In the genomic region with DNA sequence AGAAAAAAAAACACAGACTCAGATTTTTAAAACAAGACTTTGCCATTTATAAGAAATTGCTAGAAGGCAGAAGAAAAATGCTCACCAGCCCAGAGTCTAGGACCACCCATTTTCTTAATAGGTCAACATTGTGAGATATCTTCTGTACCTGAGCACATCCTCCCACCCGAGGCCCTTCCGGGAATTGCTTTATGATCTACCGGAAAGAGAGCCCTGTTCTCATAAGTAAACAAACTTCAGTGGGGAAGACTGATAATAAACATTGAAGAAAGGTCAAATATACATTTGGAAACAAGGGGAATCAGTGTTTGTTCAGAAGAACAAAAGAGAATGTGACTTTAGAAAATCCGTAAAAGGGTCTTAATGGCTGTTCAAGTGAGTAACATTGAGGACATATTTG, we compare ENCODE assay signal across 1 cellular context.
TF ChIP-seq lines count a peak whose summit lies in the region.

No MANE protein-coding gene starts in this region.

TF ChIP-seq in HepG2, 621 proteins besides CTCF, POLR2A, EP300 and RAD21 (continued from another document):
- TF ChIP-seq, protein P1, sequence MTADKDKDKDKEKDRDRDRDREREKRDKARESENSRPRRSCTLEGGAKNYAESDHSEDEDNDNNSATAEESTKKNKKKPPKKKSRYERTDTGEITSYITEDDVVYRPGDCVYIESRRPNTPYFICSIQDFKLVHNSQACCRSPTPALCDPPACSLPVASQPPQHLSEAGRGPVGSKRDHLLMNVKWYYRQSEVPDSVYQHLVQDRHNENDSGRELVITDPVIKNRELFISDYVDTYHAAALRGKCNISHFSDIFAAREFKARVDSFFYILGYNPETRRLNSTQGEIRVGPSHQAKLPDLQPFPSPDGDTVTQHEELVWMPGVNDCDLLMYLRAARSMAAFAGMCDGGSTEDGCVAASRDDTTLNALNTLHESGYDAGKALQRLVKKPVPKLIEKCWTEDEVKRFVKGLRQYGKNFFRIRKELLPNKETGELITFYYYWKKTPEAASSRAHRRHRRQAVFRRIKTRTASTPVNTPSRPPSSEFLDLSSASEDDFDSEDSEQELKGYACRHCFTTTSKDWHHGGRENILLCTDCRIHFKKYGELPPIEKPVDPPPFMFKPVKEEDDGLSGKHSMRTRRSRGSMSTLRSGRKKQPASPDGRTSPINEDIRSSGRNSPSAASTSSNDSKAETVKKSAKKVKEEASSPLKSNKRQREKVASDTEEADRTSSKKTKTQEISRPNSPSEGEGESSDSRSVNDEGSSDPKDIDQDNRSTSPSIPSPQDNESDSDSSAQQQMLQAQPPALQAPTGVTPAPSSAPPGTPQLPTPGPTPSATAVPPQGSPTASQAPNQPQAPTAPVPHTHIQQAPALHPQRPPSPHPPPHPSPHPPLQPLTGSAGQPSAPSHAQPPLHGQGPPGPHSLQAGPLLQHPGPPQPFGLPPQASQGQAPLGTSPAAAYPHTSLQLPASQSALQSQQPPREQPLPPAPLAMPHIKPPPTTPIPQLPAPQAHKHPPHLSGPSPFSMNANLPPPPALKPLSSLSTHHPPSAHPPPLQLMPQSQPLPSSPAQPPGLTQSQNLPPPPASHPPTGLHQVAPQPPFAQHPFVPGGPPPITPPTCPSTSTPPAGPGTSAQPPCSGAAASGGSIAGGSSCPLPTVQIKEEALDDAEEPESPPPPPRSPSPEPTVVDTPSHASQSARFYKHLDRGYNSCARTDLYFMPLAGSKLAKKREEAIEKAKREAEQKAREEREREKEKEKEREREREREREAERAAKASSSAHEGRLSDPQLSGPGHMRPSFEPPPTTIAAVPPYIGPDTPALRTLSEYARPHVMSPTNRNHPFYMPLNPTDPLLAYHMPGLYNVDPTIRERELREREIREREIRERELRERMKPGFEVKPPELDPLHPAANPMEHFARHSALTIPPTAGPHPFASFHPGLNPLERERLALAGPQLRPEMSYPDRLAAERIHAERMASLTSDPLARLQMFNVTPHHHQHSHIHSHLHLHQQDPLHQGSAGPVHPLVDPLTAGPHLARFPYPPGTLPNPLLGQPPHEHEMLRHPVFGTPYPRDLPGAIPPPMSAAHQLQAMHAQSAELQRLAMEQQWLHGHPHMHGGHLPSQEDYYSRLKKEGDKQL (CRISPR knock-in tag; IDR thresholded peaks at IDR 0.05; ENCODE audit: low read depth), result peak; percentile 83
- TF ChIP-seq ZNF614 (CRISPR knock-in tag; IDR thresholded peaks at IDR 0.05; ENCODE audit: borderline replicate concordance) (peak; percentile 83; the same call in 1 of the 2 replicates), NONO (IDR thresholded peaks at IDR 0.05) (no peak), NONO (CRISPR knock-in tag; conservative IDR thresholded peaks at IDR 0.05) (no peak), NFATC3 (CRISPR knock-in tag; IDR thresholded peaks at IDR 0.05) (no peak), MIXL1 (CRISPR knock-in tag; IDR thresholded peaks at IDR 0.05) (peak; percentile 67; the same call in 1 of the 2 replicates), ZNF441 (CRISPR knock-in tag; IDR thresholded peaks at IDR 0.05; ENCODE audit: borderline replicate concordance) (no peak), ZSCAN20 (CRISPR knock-in tag; IDR thresholded peaks at IDR 0.05; ENCODE audit: borderline replicate concordance) (no peak), ZNF12 (CRISPR knock-in tag; IDR thresholded peaks at IDR 0.05) (peak; percentile 54; the same call in 1 of the 2 replicates), ETV6 (CRISPR knock-in tag; conservative IDR thresholded peaks at IDR 0.05) (0 out of 2 replicates have a peak, but pooled peaks have one; percentile 69)
- TF ChIP-seq, protein P2, sequence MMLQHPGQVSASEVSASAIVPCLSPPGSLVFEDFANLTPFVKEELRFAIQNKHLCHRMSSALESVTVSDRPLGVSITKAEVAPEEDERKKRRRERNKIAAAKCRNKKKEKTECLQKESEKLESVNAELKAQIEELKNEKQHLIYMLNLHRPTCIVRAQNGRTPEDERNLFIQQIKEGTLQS (CRISPR knock-in tag; IDR thresholded peaks at IDR 0.05), result no peak
- TF ChIP-seq, protein P3, sequence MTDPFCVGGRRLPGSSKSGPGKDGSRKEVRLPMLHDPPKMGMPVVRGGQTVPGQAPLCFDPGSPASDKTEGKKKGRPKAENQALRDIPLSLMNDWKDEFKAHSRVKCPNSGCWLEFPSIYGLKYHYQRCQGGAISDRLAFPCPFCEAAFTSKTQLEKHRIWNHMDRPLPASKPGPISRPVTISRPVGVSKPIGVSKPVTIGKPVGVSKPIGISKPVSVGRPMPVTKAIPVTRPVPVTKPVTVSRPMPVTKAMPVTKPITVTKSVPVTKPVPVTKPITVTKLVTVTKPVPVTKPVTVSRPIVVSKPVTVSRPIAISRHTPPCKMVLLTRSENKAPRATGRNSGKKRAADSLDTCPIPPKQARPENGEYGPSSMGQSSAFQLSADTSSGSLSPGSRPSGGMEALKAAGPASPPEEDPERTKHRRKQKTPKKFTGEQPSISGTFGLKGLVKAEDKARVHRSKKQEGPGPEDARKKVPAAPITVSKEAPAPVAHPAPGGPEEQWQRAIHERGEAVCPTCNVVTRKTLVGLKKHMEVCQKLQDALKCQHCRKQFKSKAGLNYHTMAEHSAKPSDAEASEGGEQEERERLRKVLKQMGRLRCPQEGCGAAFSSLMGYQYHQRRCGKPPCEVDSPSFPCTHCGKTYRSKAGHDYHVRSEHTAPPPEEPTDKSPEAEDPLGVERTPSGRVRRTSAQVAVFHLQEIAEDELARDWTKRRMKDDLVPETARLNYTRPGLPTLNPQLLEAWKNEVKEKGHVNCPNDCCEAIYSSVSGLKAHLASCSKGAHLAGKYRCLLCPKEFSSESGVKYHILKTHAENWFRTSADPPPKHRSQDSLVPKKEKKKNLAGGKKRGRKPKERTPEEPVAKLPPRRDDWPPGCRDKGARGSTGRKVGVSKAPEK (CRISPR knock-in tag; IDR thresholded peaks at IDR 0.05; ENCODE audit: borderline replicate concordance), result no peak
- TF ChIP-seq, protein P4, sequence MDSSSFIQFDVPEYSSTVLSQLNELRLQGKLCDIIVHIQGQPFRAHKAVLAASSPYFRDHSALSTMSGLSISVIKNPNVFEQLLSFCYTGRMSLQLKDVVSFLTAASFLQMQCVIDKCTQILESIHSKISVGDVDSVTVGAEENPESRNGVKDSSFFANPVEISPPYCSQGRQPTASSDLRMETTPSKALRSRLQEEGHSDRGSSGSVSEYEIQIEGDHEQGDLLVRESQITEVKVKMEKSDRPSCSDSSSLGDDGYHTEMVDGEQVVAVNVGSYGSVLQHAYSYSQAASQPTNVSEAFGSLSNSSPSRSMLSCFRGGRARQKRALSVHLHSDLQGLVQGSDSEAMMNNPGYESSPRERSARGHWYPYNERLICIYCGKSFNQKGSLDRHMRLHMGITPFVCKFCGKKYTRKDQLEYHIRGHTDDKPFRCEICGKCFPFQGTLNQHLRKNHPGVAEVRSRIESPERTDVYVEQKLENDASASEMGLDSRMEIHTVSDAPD (CRISPR knock-in tag; IDR thresholded peaks at IDR 0.05), result no peak
